ENCODE assay signal across 9 cellular contexts in the genomic region with DNA sequence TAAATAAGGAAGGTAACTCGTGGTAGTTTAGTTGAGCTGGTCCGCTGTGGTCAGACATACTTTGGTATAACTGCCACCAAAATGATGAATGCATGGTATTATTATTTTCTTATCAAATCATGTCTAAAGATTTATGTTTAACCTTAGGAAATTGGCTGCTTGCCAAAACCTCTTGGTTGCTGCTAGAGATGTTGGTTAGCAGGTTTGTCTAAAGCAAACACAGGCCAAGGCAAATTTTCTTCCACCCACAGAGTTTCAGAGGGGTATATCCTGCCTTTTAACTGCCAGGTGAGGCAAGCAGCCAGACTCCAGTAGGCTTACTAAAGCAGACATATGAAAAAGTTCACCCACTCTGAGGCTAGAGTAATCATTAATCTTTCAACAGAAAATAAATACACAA.
DNase-seq lines count a peak whose midpoint lies in the region; ATAC-seq and TF ChIP-seq lines count a peak whose summit lies in the region.
"Had no signal": no experiment of that assay in that cellular context is flagged by ENCODE, and none has a peak within 500 bp of the region (broad histone marks: within the 10 kb centered on the region; RNA-seq: fewer than 3 reads in every experiment).

No MANE protein-coding gene starts in this region.

- TF ChIP-seq CTCF in RWPE1 (conservative IDR thresholded peaks at IDR 0.05; ENCODE audit: low read depth) (no peak), mesothelial cell of epicardium (IDR thresholded peaks at IDR 0.05; ENCODE audit: unreplicated experiment) (no peak), adrenal gland (IDR thresholded peaks at IDR 0.05) (no peak)

- POLR2A ChIA-PET in RWPE1 (lab: Yijun Ruan, JAX; ENCODE audit: low non-redundant PET), result no interaction called here

- CTCF ChIA-PET in RWPE1 (lab: Yijun Ruan, JAX), result interaction anchor here (0.7 kb wide), 1 partner anchor 1467 kb away, joined by 3 read pairs; no protein-coding TSS in a partner anchor

- no peaks in the 10 kb centered on the region for H3K9me3 ChIP-seq in adrenal gland (replicated peaks in 1 of 3)

- H3K9me3 Mint-ChIP-seq in mesothelial cell of epicardium, result peaks cover 26% of the 10 kb centered on the region
- peaks cover 18% of the 10 kb centered on the region for H3K9me3 Mint-ChIP-seq in stimulated activated effector memory CD8-positive, alpha-beta T cell treated with anti-CD3 and anti-CD28 coated beads, Interleukin-12 subunit alpha, Interleukin-12 subunit beta, amount 100 ng/mL, for 72 hours

- H3K4me1 ChIP-seq in adrenal gland (replicated peaks in 1 of 2), result no peaks in the 10 kb centered on the region

- H3K4me1 Mint-ChIP-seq in mesothelial cell of epicardium, result peaks cover 27% of the 10 kb centered on the region
- H3K4me1 Mint-ChIP-seq in stimulated activated effector memory CD8-positive, alpha-beta T cell treated with anti-CD3 and anti-CD28 coated beads, Interleukin-12 subunit alpha, Interleukin-12 subunit beta, amount 100 ng/mL, for 72 hours, result no peaks in the 10 kb centered on the region

- 10 to 22% (median 16%) methylated on average over 2 of the region's 2 CpGs for WGBS in adrenal gland, 4 donors

- H3K4me3 Mint-ChIP-seq in mesothelial cell of epicardium, result no peak overlapping the region
- H3K4me3 Mint-ChIP-seq in stimulated activated effector memory CD8-positive, alpha-beta T cell treated with anti-CD3 and anti-CD28 coated beads, Interleukin-12 subunit alpha, Interleukin-12 subunit beta, amount 100 ng/mL, for 72 hours, result no peak overlapping the region

- H3K27me3 ChIP-seq in adrenal gland, result no peaks in the 10 kb centered on the region
- H3K27me3 ChIP-seq: SJCRH30 had no signal

- H3K27me3 Mint-ChIP-seq in mesothelial cell of epicardium (ENCODE audit: low read depth), result no peaks in the 10 kb centered on the region

- peak; percentile 97 for ATAC-seq in GM21390 (IDR thresholded peaks at IDR 0.05; ENCODE audit: unreplicated experiment)
- ATAC-seq in HG03558 (IDR thresholded peaks at IDR 0.05; ENCODE audit: extremely low read depth, unreplicated experiment), result peak; percentile 83
- no peak for ATAC-seq in GM19452 (IDR thresholded peaks at IDR 0.05; ENCODE audit: unreplicated experiment)
- no peak for ATAC-seq in stimulated activated effector memory CD8-positive, alpha-beta T cell treated with anti-CD3 and anti-CD28 coated beads, Interleukin-12 subunit alpha, Interleukin-12 subunit beta, amount 100 ng/mL, for 72 hours

- intact Hi-C loops in adrenal gland (cut with DNase I), result no loop called here

- peak; percentile 23 for DNase-seq in RWPE1 (ENCODE audit: low spot score)
- no peak for DNase-seq in mesothelial cell of epicardium (ENCODE audit: low spot score in 2 of 2, unreplicated experiment in 2 of 2)
- DNase-seq in stimulated activated effector memory CD8-positive, alpha-beta T cell treated with anti-CD3 and anti-CD28 coated beads, Interleukin-12 subunit alpha, Interleukin-12 subunit beta, amount 100 ng/mL, for 72 hours (ENCODE audit: low spot score in 2 of 2), result no peak
- DNase-seq in activated CD4-positive, alpha-beta T cell treated with anti-CD3 and anti-CD28 coated beads for 48 hours, result no peak
- DNase-seq in adrenal gland, result no peak

- H3K36me3 Mint-ChIP-seq in mesothelial cell of epicardium, result no peaks in the 10 kb centered on the region
- no peaks in the 10 kb centered on the region for H3K36me3 Mint-ChIP-seq in stimulated activated effector memory CD8-positive, alpha-beta T cell treated with anti-CD3 and anti-CD28 coated beads, Interleukin-12 subunit alpha, Interleukin-12 subunit beta, amount 100 ng/mL, for 72 hours

- no peaks in the 10 kb centered on the region for H3K36me3 ChIP-seq in adrenal gland (replicated peaks in 1 of 2)
- H3K36me3 ChIP-seq: SJCRH30 had no signal

- no peak overlapping the region for H3K4me3 ChIP-seq in adrenal gland
- H3K4me3 ChIP-seq: SJCRH30 had no signal

- peak overlapping the region; percentile 76 for H3K27ac Mint-ChIP-seq in mesothelial cell of epicardium
- no peak overlapping the region for H3K27ac Mint-ChIP-seq in stimulated activated effector memory CD8-positive, alpha-beta T cell treated with anti-CD3 and anti-CD28 coated beads, Interleukin-12 subunit alpha, Interleukin-12 subunit beta, amount 100 ng/mL, for 72 hours

- no peak for TF ChIP-seq POLR2A in adrenal gland (IDR thresholded peaks at IDR 0.05)

- no peak overlapping the region for H3K27ac ChIP-seq in RWPE1
- no peak overlapping the region for H3K27ac ChIP-seq in adrenal gland
- H3K27ac ChIP-seq: SJCRH30 had no signal

Comparison
In these comparisons a context has a peak if more than half of its experiments do, and no peak if none do; other contexts are left out.
1. ATAC-seq: peak in GM21390 (single experiment) and HG03558 (single experiment); none in GM19452 (single experiment) and stimulated activated effector memory CD8-positive, alpha-beta T cell treated with anti-CD3 and anti-CD28 coated beads, Interleukin-12 subunit alpha, Interleukin-12 subunit beta, amount 100 ng/mL, for 72 hours (single experiment).